ENCODE assay signal across 8 cellular contexts in genomic region chr16:46688101-46688656, GRCh38. TPM values are rescaled to one million over a fixed set of nuclear protein-coding genes. Genes with fewer than 3 reads are reported as not detected.
DNase-seq lines count a peak whose midpoint lies in the region; ATAC-seq and TF ChIP-seq lines count a peak whose summit lies in the region.

No MANE protein-coding gene starts in this region.

- DNase-seq in IMR-90 (peak; percentile 20), choroid plexus epithelial cell (ENCODE audit: low read depth) (peak; percentile 35), memory B cell (ENCODE audit: low spot score in 2 of 2) (peak; percentile 54 to 57), cerebellar cortex (ENCODE audit: low spot score) (no peak)

- intact Hi-C loops in IMR-90 (cut with micrococcal nuclease) = no loop called here

- H3K56ac ChIP-seq in IMR-90 (ENCODE audit: extremely low read depth, insufficient read depth, low read length) = peak overlapping the region; percentile 17

- H3K9me1 ChIP-seq in IMR-90 (ENCODE audit: insufficient read depth, low read length) = peaks cover 5% of the 10 kb centered on the region

- no peak overlapping the region for H2BK120ac ChIP-seq in IMR-90 (ENCODE audit: low read depth, low read length)

- H3K4me1 Mint-ChIP-seq in memory B cell = peaks cover 39% of the 10 kb centered on the region

- H3K4me1 ChIP-seq in ACC112 (ENCODE audit: control insufficient read depth, insufficient read depth, low read length, unreplicated experiment) = peaks cover 33% of the 10 kb centered on the region
- peaks cover 6% of the 10 kb centered on the region for H3K4me1 ChIP-seq in IMR-90 (ENCODE audit: control insufficient read depth, insufficient read depth, low read length)

- peak overlapping the region; percentile 73 for H3K4ac ChIP-seq in IMR-90 (ENCODE audit: low read depth, low read length)

- CTCF ChIA-PET in IMR-90 (lab: Yijun Ruan, JAX) = no interaction called here

- peak overlapping the region; percentile 66 for H3K23ac ChIP-seq in IMR-90 (ENCODE audit: low read depth, low read length)

- H3K4me3 Mint-ChIP-seq in memory B cell = no peak overlapping the region

- H4K91ac ChIP-seq in IMR-90 (ENCODE audit: insufficient read depth, low read depth, low read length) = peak overlapping the region; percentile 26; the same call in 1 of the 2 replicates

- WGBS in IMR-90 (ENCODE audit: extremely low coverage in 2 of 2, insufficient read length in 1 of 2), 2 experiments = 0% methylated on average over 8 of the region's 15 CpGs; no CpG with 5 or more reads in 1 of the 2 experiments

- no peaks in the 10 kb centered on the region for H3K36me3 Mint-ChIP-seq in memory B cell

- peak overlapping the region; percentile 73 for H2AK9ac ChIP-seq in IMR-90 (replicated peaks; ENCODE audit: low read depth, low read length, poor library complexity)

- H3K79me2 ChIP-seq in ACC112 (ENCODE audit: control insufficient read depth, insufficient read depth, low read length, unreplicated experiment) = peaks cover 87% of the 10 kb centered on the region

- TSS peak; percentile 46 for BruUV-seq in IMR-90 (replicated peaks; lab: Mats Ljungman, UMichigan)

- H3K79me1 ChIP-seq in IMR-90 (ENCODE audit: low read depth in 1 of 2, low read length in 2 of 2) = peaks cover 22 to 54% of the 10 kb centered on the region in 2 experiments

- H3K4me3 ChIP-seq in ACC112 (ENCODE audit: low read depth, low read length) (peak overlapping the region; percentile 84), IMR-90 (ENCODE audit: insufficient read depth, low read depth, low read length) (peak overlapping the region; percentile 88), choroid plexus epithelial cell (ENCODE audit: low read depth, low read length) (peak overlapping the region; percentile 93)

- no peak overlapping the region for H2BK15ac ChIP-seq in IMR-90 (ENCODE audit: low read depth, low read length)

- in situ Hi-C loops in IMR-90 (cut with MboI; ENCODE audit: low sequenced_read_pairs) = no loop called here

- H4K20me1 ChIP-seq in IMR-90 (ENCODE audit: insufficient read depth, low read length) = peaks cover 54% of the 10 kb centered on the region

- H3K14ac ChIP-seq in IMR-90 (replicated peaks; ENCODE audit: low read depth, low read length) = peak overlapping the region; percentile 67

- H4K8ac ChIP-seq in IMR-90 (ENCODE audit: low read depth in 2 of 2, low read length in 2 of 2) = peak overlapping the region; percentile 11 to 53; a peak in 2 of 4 replicates

- no peaks in the 10 kb centered on the region for H3K27me3 Mint-ChIP-seq in memory B cell

- H3K4me2 ChIP-seq in IMR-90 (ENCODE audit: low read depth, low read length) = peak overlapping the region; percentile 85

- no peaks in the 10 kb centered on the region for H3K9me3 Mint-ChIP-seq in memory B cell

- TF ChIP-seq RAD21 in IMR-90 (IDR thresholded peaks at IDR 0.05; ENCODE audit: low read length) = no peak

- H3K9me3 ChIP-seq in IMR-90 (ENCODE audit: control insufficient read depth, insufficient read depth, low read length) = no peaks in the 10 kb centered on the region

- POLR2A ChIA-PET in IMR-90 (lab: Charles Lee; ENCODE audit: unreplicated experiment) = no interaction called here

- H3K9ac ChIP-seq in IMR-90 (ENCODE audit: low read depth, low read length) = peak overlapping the region; percentile 86

- H2BK20ac ChIP-seq in IMR-90 (ENCODE audit: low read depth, low read length) = no peak overlapping the region

- peak overlapping the region; percentile 1; the same call in 1 of the 2 replicates for H4K5ac ChIP-seq in IMR-90 (ENCODE audit: low read depth, low read length)

- peak overlapping the region; percentile 57; the same call in 1 of the 2 replicates for H2AK5ac ChIP-seq in IMR-90 (ENCODE audit: low read depth, low read length)

- dilution Hi-C loops in IMR-90 (cut with HindIII; ENCODE audit: low sequenced_read_pairs, unreplicated experiment) = no loop called here

- no peak for TF ChIP-seq POLR2A in IMR-90 (IDR thresholded peaks at IDR 0.05; ENCODE audit: low read depth, low read length)

- H2BK5ac ChIP-seq in IMR-90 (ENCODE audit: low read depth, low read length, poor library complexity, severe bottlenecking) = peak overlapping the region; percentile 4

- H3K27ac Mint-ChIP-seq in memory B cell = no peak overlapping the region

- H3K36me3 ChIP-seq in ACC112 (ENCODE audit: insufficient read depth, low read length) (peaks cover 9% of the 10 kb centered on the region), IMR-90 (ENCODE audit: control insufficient read depth, insufficient read depth, low read length) (0 out of 2 replicates have a peak, but pooled peaks cover 2% of the 10 kb centered on the region)

- no peak for ATAC-seq in IMR-90 (ENCODE audit: low read depth)
- ATAC-seq in memory B cell (ENCODE audit: low read depth) = peak; percentile 25
- no peak for ATAC-seq in GM18907 (IDR thresholded peaks at IDR 0.05; ENCODE audit: unreplicated experiment)
- ATAC-seq in GM18519 (IDR thresholded peaks at IDR 0.05; ENCODE audit: low FRiP score, unreplicated experiment) = no peak
- ATAC-seq in HG02678 (IDR thresholded peaks at IDR 0.05; ENCODE audit: unreplicated experiment) = no peak

- H3K27me3 ChIP-seq in ACC112 (ENCODE audit: insufficient read depth, low read length) (no peaks in the 10 kb centered on the region), IMR-90 (ENCODE audit: control insufficient read depth, insufficient read depth, low read length) (no peaks in the 10 kb centered on the region)

- H3K27ac ChIP-seq in ACC112 (ENCODE audit: low read depth, low read length) = peak overlapping the region; percentile 29; the same call in 1 of the 2 replicates
- H3K27ac ChIP-seq in IMR-90 (ENCODE audit: insufficient read depth, low read length) = peak overlapping the region; percentile 77

- H2AFZ ChIP-seq in ACC112 (ENCODE audit: low read length, unreplicated experiment) (no peak overlapping the region), IMR-90 (replicated peaks; ENCODE audit: low read length, poor library complexity) (peak overlapping the region; percentile 100)

- TF ChIP-seq CTCF in IMR-90 (conservative IDR thresholded peaks at IDR 0.05; ENCODE audit: low read depth, low read length) (no peak), choroid plexus epithelial cell (conservative IDR thresholded peaks at IDR 0.05; ENCODE audit: low read depth, low read length) (peak; percentile 19)

- H3K18ac ChIP-seq in IMR-90 (ENCODE audit: low read depth, low read length) = no peak overlapping the region

TF ChIP-seq in IMR-90, 13 proteins besides CTCF, POLR2A, EP300 and RAD21:
- TF ChIP-seq MXI1 (IDR thresholded peaks at IDR 0.05; ENCODE audit: borderline replicate concordance, low read depth, low read length) = no peak
- TF ChIP-seq RFX5 (IDR thresholded peaks at IDR 0.05; ENCODE audit: low read depth, low read length) = no peak
TF ChIP-seq in IMR-90: peak in this region for 0.

RNA-seq across cellular contexts. Expression of gene VPS35, which starts 0.8 kb away (rescaled TPM):
- 89.4 and 174 TPM in 2 replicates for total RNA-seq in IMR-90 (2012; rRNA removed)
- polyA plus RNA-seq in IMR-90 (2012; rRNA removed) = 24.2 and 42.3 TPM in 2 replicates
- 5.9 TPM in 2 replicates for polyA plus RNA-seq in IMR-90 (2012; cell fraction: cytosol; rRNA removed)
- polyA plus RNA-seq in IMR-90 (2012; cell fraction: nucleus; rRNA removed; ENCODE audit: low replicate concordance) = 1.8 and 22.6 TPM in 2 replicates

RNA-seq across cellular contexts. Expression of gene ORC6, which starts 1.3 kb away (rescaled TPM):
- total RNA-seq in IMR-90 (2012; rRNA removed) = 9.0 and 13.1 TPM in 2 replicates
- polyA plus RNA-seq in IMR-90 (2012; rRNA removed) = 14.7 and 15.9 TPM in 2 replicates
- 6.3 and 9.5 TPM in 2 replicates for polyA plus RNA-seq in IMR-90 (2012; cell fraction: cytosol; rRNA removed)
- polyA plus RNA-seq in IMR-90 (2012; cell fraction: nucleus; rRNA removed; ENCODE audit: low replicate concordance) = 6.4 and 13.5 TPM in 2 replicates

RNA-seq across cellular contexts. Expression of gene MYLK3, which starts 60.0 kb away (rescaled TPM):
- total RNA-seq in IMR-90 (2012; rRNA removed) = under 0.01 TPM in 2 replicates
- 0.03 and 0.17 TPM in 2 replicates for polyA plus RNA-seq in IMR-90 (2012; rRNA removed)
- 0.01 TPM in 2 replicates for polyA plus RNA-seq in IMR-90 (2012; cell fraction: cytosol; rRNA removed)
- 0.10 and 0.12 TPM in 2 replicates for polyA plus RNA-seq in IMR-90 (2012; cell fraction: nucleus; rRNA removed; ENCODE audit: low replicate concordance)
